ENCODE assay signal across 7 cellular contexts in the genomic region with DNA sequence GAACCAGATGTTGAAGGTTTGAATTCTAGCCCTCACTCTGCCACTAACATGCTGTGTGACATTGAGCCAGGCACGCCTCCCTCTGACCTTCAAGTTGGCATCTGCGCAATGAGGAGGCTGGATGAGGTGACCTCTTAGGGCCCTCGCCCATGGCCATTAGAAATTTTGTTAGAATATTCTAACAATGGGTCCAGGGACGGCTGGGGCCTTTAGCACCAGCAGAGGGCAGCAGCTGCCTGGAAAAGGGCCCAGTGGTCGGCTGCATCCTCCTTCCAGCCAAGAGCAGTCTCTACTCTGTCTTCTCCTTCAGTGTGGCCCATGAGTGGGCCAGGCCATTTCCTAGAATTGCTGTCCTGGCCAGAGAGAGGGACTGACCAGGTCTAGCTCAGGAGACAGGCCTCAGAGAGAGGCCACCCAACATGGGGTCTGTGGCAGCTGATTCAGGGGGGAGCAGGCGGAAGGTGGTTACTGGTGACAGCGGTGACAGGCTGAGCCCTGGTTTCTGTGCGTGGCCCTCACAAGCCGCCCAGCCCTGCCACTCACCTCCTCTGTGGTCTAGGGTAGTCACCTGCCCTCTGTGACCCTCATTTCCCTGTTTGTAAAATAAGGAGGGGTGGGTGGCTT.
DNase-seq lines count a peak whose midpoint lies in the region; ATAC-seq and TF ChIP-seq lines count a peak whose summit lies in the region.

No MANE protein-coding gene starts in this region.

- no peaks in the 10 kb centered on the region for H3K27me3 ChIP-seq in aorta (ENCODE audit: control insufficient read depth in 1 of 2, insufficient read depth in 2 of 2, low read length in 1 of 2)

- H3K4me1 ChIP-seq in mucosa of descending colon (ENCODE audit: low read depth): no peaks in the 10 kb centered on the region
- H3K4me1 ChIP-seq in aorta (ENCODE audit: control insufficient read depth in 1 of 2, insufficient read depth in 2 of 2, low read length in 2 of 2): no peaks in the 10 kb centered on the region

- DNase-seq in EH (ENCODE audit: low read depth) (peak; percentile 55), SW480 (ENCODE audit: low spot score) (peak; percentile 17), ecto neural progenitor cell (ENCODE audit: low spot score) (peak; percentile 71), mucosa of descending colon (peak in 1 of 3 donors; percentile 33), aorta (peak in 1 of 2 donors; percentile 83)

- H3K9me3 ChIP-seq in mucosa of descending colon (no peaks in the 10 kb centered on the region), aorta (ENCODE audit: control insufficient read depth, low read length) (no peaks in the 10 kb centered on the region)

- H3K36me3 ChIP-seq in mucosa of descending colon (ENCODE audit: low read depth) (peaks cover 7% of the 10 kb centered on the region), aorta (ENCODE audit: control insufficient read depth in 1 of 2, insufficient read depth in 2 of 2, low read length in 1 of 2) (peaks cover 0 to 29% of the 10 kb centered on the region in 2 donors)

- no peak for TF ChIP-seq EP300 in Ishikawa (IDR thresholded peaks at IDR 0.05; ENCODE audit: borderline replicate concordance)

- H3K4me3 ChIP-seq in mucosa of descending colon: no peak overlapping the region
- no peak overlapping the region for H3K4me3 ChIP-seq in aorta (ENCODE audit: low read length in 2 of 2)

- peak overlapping the region; percentile 6 to 49 for H3K27ac ChIP-seq in aorta (ENCODE audit: low read depth in 1 of 2, low read length in 2 of 2)

- intact Hi-C loops in mucosa of descending colon (cut with DNase I, micrococcal nuclease) (no loop called here), aorta (cut with DNase I) (loop anchor here in 1 of 2 donors (10.0 kb wide), 1 partner anchor 451 kb away; the partner anchor contains the start of gene IGSF21)

- ATAC-seq in mucosa of descending colon: peak; percentile 30
- no peak for ATAC-seq in aorta (ENCODE audit: low FRiP score)
- ATAC-seq in HG03108 (IDR thresholded peaks at IDR 0.05; ENCODE audit: unreplicated experiment): no peak

- peak; percentile 62 for TF ChIP-seq RAD21 in Ishikawa (IDR thresholded peaks at IDR 0.05; ENCODE audit: low read depth)

- TF ChIP-seq CTCF in mucosa of descending colon (IDR thresholded peaks at IDR 0.05): peak; percentile 8

- WGBS in aorta, 2 donors: 55 to 57% methylated on average over 9 of the region's 9 CpGs

TF ChIP-seq in Ishikawa, 13 proteins besides CTCF, POLR2A, EP300 and RAD21:
- TF ChIP-seq EGR1 (IDR thresholded peaks at IDR 0.05): no peak
- no peak for TF ChIP-seq NFIC (IDR thresholded peaks at IDR 0.05)
- TF ChIP-seq USF1 (IDR thresholded peaks at IDR 0.05): no peak
- TF ChIP-seq CEBPB (IDR thresholded peaks at IDR 0.05): no peak
- TF ChIP-seq YY1 (IDR thresholded peaks at IDR 0.05; ENCODE audit: low read depth): no peak
- no peak for TF ChIP-seq TEAD4 (IDR thresholded peaks at IDR 0.05)
- TF ChIP-seq ZBTB7A (IDR thresholded peaks at IDR 0.05; ENCODE audit: low read depth): no peak
- no peak for TF ChIP-seq FOXM1 (IDR thresholded peaks at IDR 0.05; ENCODE audit: borderline replicate concordance, low read depth)
- TF ChIP-seq CREB1 (IDR thresholded peaks at IDR 0.05; ENCODE audit: low read depth): no peak
- no peak for TF ChIP-seq TCF12 (IDR thresholded peaks at IDR 0.05; ENCODE audit: low read depth)
- no peak for TF ChIP-seq MAX (IDR thresholded peaks at IDR 0.05)
